Comparison of ENCODE assay signal across 9 cellular contexts in the genomic region with DNA sequence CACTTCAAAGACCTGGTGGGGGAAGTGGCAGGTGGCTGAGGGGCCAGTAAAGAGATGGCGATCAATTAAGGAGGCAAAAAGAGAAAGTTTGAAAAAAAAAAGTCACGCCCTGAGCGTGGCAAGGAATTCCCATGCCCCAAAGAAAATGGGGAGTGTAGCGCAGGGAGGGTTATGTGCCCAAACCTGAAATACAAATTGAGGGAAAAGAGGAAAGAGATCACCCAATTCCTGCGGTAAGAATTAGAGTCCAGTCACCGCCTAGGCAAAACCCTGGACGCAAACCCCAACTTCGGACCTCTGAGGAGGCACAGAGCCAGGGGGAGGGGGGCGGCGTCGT. TPM values are rescaled to one million over a fixed set of nuclear protein-coding genes. Genes with fewer than 3 reads are reported as not detected.
DNase-seq lines count a peak whose midpoint lies in the region; ATAC-seq and TF ChIP-seq lines count a peak whose summit lies in the region.
"Had no signal": no experiment of that assay in that cellular context is flagged by ENCODE, and none has a peak within 500 bp of the region (broad histone marks: within the 10 kb centered on the region; RNA-seq: fewer than 3 reads in every experiment).

No MANE protein-coding gene starts in this region.

- no peak for TF ChIP-seq CTCF in CD4-positive, alpha-beta T cell (IDR thresholded peaks at IDR 0.05)
- no peak for TF ChIP-seq CTCF in LNCaP clone FGC (IDR thresholded peaks at IDR 0.05; ENCODE audit: control insufficient read depth, extremely low read depth, insufficient read depth)

- CTCF ChIA-PET in CD4-positive, alpha-beta T cell (lab: Charles Lee), result interaction anchor here (0.6 to 1.3 kb wide), 2 partner anchors 14 to 1351 kb away, joined by 3 read pairs; no protein-coding TSS in a partner anchor
- CTCF ChIA-PET in activated CD4-positive, alpha-beta memory T cell treated with anti-CD3 and anti-CD28 coated beads, Interleukin-2, amount 10 ng/mL, durations not matched to agents 7 days and 5 days (lab: Charles Lee), result no interaction called here

- no peaks in the 10 kb centered on the region for H3K9me3 ChIP-seq in CD4-positive, alpha-beta T cell (ENCODE audit: control insufficient read depth, low read length)
- H3K9me3 ChIP-seq in ectodermal cell (ENCODE audit: control insufficient read depth, low read length) (no peaks in the 10 kb centered on the region), neuron (ENCODE audit: low read length) (no peaks in the 10 kb centered on the region)

- 0% methylated on average over 11 of the region's 11 CpGs for WGBS in ectodermal cell, 2 experiments

- no peaks in the 10 kb centered on the region for H3K9me3 Mint-ChIP-seq in CD4-positive, alpha-beta T cell
- H3K9me3 Mint-ChIP-seq in activated CD4-positive, alpha-beta memory T cell treated with anti-CD3 and anti-CD28 coated beads, Interleukin-2, amount 10 ng/mL, durations not matched to agents 7 days and 5 days, result no peaks in the 10 kb centered on the region
- H3K9me3 Mint-ChIP-seq: dendritic cell treated with granulocyte-macrophage colony-stimulating factor and Interleukin-4, amounts not matched to agents 40 ng/mL and 50 ng/mL, for 4 days had no signal

- H3K4me3 Mint-ChIP-seq in CD4-positive, alpha-beta T cell, result no peak overlapping the region
- H3K4me3 Mint-ChIP-seq in activated CD4-positive, alpha-beta memory T cell treated with anti-CD3 and anti-CD28 coated beads, Interleukin-2, amount 10 ng/mL, durations not matched to agents 7 days and 5 days, result no peak overlapping the region
- H3K4me3 Mint-ChIP-seq: dendritic cell treated with granulocyte-macrophage colony-stimulating factor and Interleukin-4, amounts not matched to agents 40 ng/mL and 50 ng/mL, for 4 days had no signal

- no peaks in the 10 kb centered on the region for H3K27me3 ChIP-seq in CD4-positive, alpha-beta T cell (ENCODE audit: control insufficient read depth, insufficient read depth, low read length)
- H3K27me3 ChIP-seq in ectodermal cell (ENCODE audit: control insufficient read depth, insufficient read depth, low read length, poor library complexity, severe bottlenecking) (no peaks in the 10 kb centered on the region), neuron (ENCODE audit: insufficient read depth, low read length) (no peaks in the 10 kb centered on the region)

- ATAC-seq in CD4-positive, alpha-beta T cell (ENCODE audit: poor library complexity), result no peak

- H3K27ac Mint-ChIP-seq in CD4-positive, alpha-beta T cell, result peak overlapping the region; percentile 76
- H3K27ac Mint-ChIP-seq in activated CD4-positive, alpha-beta memory T cell treated with anti-CD3 and anti-CD28 coated beads, Interleukin-2, amount 10 ng/mL, durations not matched to agents 7 days and 5 days, result no peak overlapping the region
- H3K27ac Mint-ChIP-seq: dendritic cell treated with granulocyte-macrophage colony-stimulating factor and Interleukin-4, amounts not matched to agents 40 ng/mL and 50 ng/mL, for 4 days had no signal

- H3K4me3 ChIP-seq in LNCaP clone FGC (ENCODE audit: low read depth, low read length) (peak overlapping the region; percentile 67), ectodermal cell (ENCODE audit: insufficient read depth, low read depth, low read length) (peak overlapping the region; percentile 59), neuron (ENCODE audit: low read length) (peak overlapping the region; percentile 79)

- H3K36me3 ChIP-seq in ectodermal cell (ENCODE audit: control insufficient read depth, insufficient read depth, low read length) (no peaks in the 10 kb centered on the region), neuron (ENCODE audit: insufficient read depth, low read length) (no peaks in the 10 kb centered on the region)

- peaks cover 11% of the 10 kb centered on the region for H3K36me3 Mint-ChIP-seq in CD4-positive, alpha-beta T cell (ENCODE audit: low read depth)
- peaks cover 7% of the 10 kb centered on the region for H3K36me3 Mint-ChIP-seq in activated CD4-positive, alpha-beta memory T cell treated with anti-CD3 and anti-CD28 coated beads, Interleukin-2, amount 10 ng/mL, durations not matched to agents 7 days and 5 days (ENCODE audit: low read depth)

- H3K4me1 Mint-ChIP-seq in CD4-positive, alpha-beta T cell (ENCODE audit: low read depth), result peaks cover 14% of the 10 kb centered on the region
- peaks cover 7% of the 10 kb centered on the region for H3K4me1 Mint-ChIP-seq in activated CD4-positive, alpha-beta memory T cell treated with anti-CD3 and anti-CD28 coated beads, Interleukin-2, amount 10 ng/mL, durations not matched to agents 7 days and 5 days

- no peak overlapping the region for H3K27ac ChIP-seq in CD4-positive, alpha-beta T cell (ENCODE audit: low read depth, low read length)
- H3K27ac ChIP-seq in ectodermal cell (ENCODE audit: insufficient read depth, low read depth, low read length, poor library complexity, severe bottlenecking), result no peak overlapping the region

- H3K4me1 ChIP-seq in ectodermal cell (ENCODE audit: control insufficient read depth, insufficient read depth, low read length) (no peaks in the 10 kb centered on the region), neuron (ENCODE audit: insufficient read depth, low read length) (peaks cover 3% of the 10 kb centered on the region)

- DNase-seq in CD4-positive, alpha-beta T cell, result no peak
- no peak for DNase-seq in LNCaP clone FGC (ENCODE audit: low read depth)
- DNase-seq in posterior cingulate gyrus, result no peak
- DNase-seq in NCI-H146 (lab: John Stamatoyannopoulos, UW), result no peak
- no peak for DNase-seq in activated CD4-positive, alpha-beta memory T cell treated with anti-CD3 and anti-CD28 coated beads, Interleukin-2, amount 10 ng/mL, durations not matched to agents 7 days and 5 days
- DNase-seq in NCI-H2081 (lab: John Stamatoyannopoulos, UW), result no peak

- H3K27me3 Mint-ChIP-seq in CD4-positive, alpha-beta T cell, result no peaks in the 10 kb centered on the region
- H3K27me3 Mint-ChIP-seq in activated CD4-positive, alpha-beta memory T cell treated with anti-CD3 and anti-CD28 coated beads, Interleukin-2, amount 10 ng/mL, durations not matched to agents 7 days and 5 days, result no peaks in the 10 kb centered on the region

- intact Hi-C loops in CD4-positive, alpha-beta T cell (cut with DNase I, micrococcal nuclease), result loop anchor here in 1 of 2 experiments (2.0 to 10.0 kb wide), 3 partner anchors 500 to 1322 kb away; a partner anchor contains a TSS
- intact Hi-C loops in posterior cingulate gyrus (cut with DNase I), result loop anchor here (5.0 kb wide), 1 partner anchor 500 kb away; a partner anchor contains a TSS

- H2AFZ ChIP-seq in neuron (ENCODE audit: low read depth, low read length), result peak overlapping the region; percentile 58

- POLR2A ChIA-PET in CD4-positive, alpha-beta T cell (lab: Charles Lee), result interaction anchor here (0.7 kb wide), 1 partner anchor 562 kb away, joined by 3 read pairs; a partner anchor contains a TSS
- POLR2A ChIA-PET in activated CD4-positive, alpha-beta memory T cell treated with anti-CD3 and anti-CD28 coated beads, Interleukin-2, amount 10 ng/mL, durations not matched to agents 7 days and 5 days (lab: Charles Lee), result interaction anchor here (1.2 kb wide), 1 partner anchor 75 kb away, joined by 3 read pairs; no protein-coding TSS in a partner anchor

RNA-seq across cellular contexts. Expression of a gene that starts 0.6 kb away (rescaled TPM):
- total RNA-seq in CD4-positive, alpha-beta T cell, result 1 to 10 TPM; 4.0 to 6.5 TPM
- 13.8 TPM for polyA plus RNA-seq in ectodermal cell (2013, experiment 1 of 4)
- polyA plus RNA-seq in ectodermal cell (2013, experiment 2 of 4), result 15.2 TPM
- polyA plus RNA-seq in ectodermal cell (2013, experiment 3 of 4), result 6.8 TPM
- polyA plus RNA-seq in ectodermal cell (2013, experiment 4 of 4), result 12.2 TPM
- 10 to 100 TPM; 10.3 to 13.4 TPM for total RNA-seq in activated CD4-positive, alpha-beta memory T cell treated with anti-CD3 and anti-CD28 coated beads, Interleukin-2, amount 10 ng/mL, durations not matched to agents 7 days and 5 days
